Comparison of ENCODE assay signal across 1 cellular context in the genomic region with DNA sequence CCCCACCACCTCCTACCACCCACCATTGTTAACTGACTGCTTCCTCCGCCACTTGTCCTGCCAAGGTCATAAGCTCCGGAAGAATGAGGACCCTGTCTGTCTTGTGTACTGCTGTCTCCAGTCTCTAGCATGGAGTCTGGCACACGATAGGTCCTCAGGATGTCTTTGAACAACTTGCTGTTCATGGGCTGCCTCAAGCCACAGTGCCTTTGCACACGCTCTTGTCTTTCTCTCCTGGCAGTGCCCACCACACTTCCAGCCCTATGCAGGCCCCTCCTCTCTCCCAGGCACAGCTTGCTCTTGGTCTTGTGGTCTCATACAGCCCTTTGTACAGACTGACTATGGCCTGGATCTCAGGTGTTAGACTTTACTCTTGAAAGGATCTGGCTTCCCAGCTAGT.
TF ChIP-seq lines count a peak whose summit lies in the region.

No MANE protein-coding gene starts in this region.

TF ChIP-seq in HCT116, 20 proteins besides CTCF, POLR2A, EP300 and RAD21:
- TF ChIP-seq ZNF274 (IDR thresholded peaks at IDR 0.05; ENCODE audit: low read depth, low read length) (no peak), JUND (IDR thresholded peaks at IDR 0.05) (no peak), SIN3A (IDR thresholded peaks at IDR 0.05; ENCODE audit: low read depth) (no peak), ELF1 (IDR thresholded peaks at IDR 0.05; ENCODE audit: borderline replicate concordance, low read depth) (no peak), SRF (IDR thresholded peaks at IDR 0.05; ENCODE audit: low read depth) (no peak), CBX3 (IDR thresholded peaks at IDR 0.05; ENCODE audit: low read depth) (no peak), POLR2AphosphoS5 (IDR thresholded peaks at IDR 0.05; ENCODE audit: low read depth, low read length) (no peak)
- TF ChIP-seq, protein P1, sequence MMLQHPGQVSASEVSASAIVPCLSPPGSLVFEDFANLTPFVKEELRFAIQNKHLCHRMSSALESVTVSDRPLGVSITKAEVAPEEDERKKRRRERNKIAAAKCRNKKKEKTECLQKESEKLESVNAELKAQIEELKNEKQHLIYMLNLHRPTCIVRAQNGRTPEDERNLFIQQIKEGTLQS (IDR thresholded peaks at IDR 0.05) = no peak
- TF ChIP-seq, protein P2, sequence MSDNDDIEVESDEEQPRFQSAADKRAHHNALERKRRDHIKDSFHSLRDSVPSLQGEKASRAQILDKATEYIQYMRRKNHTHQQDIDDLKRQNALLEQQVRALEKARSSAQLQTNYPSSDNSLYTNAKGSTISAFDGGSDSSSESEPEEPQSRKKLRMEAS (IDR thresholded peaks at IDR 0.05) = no peak
- TF ChIP-seq, protein P3, sequence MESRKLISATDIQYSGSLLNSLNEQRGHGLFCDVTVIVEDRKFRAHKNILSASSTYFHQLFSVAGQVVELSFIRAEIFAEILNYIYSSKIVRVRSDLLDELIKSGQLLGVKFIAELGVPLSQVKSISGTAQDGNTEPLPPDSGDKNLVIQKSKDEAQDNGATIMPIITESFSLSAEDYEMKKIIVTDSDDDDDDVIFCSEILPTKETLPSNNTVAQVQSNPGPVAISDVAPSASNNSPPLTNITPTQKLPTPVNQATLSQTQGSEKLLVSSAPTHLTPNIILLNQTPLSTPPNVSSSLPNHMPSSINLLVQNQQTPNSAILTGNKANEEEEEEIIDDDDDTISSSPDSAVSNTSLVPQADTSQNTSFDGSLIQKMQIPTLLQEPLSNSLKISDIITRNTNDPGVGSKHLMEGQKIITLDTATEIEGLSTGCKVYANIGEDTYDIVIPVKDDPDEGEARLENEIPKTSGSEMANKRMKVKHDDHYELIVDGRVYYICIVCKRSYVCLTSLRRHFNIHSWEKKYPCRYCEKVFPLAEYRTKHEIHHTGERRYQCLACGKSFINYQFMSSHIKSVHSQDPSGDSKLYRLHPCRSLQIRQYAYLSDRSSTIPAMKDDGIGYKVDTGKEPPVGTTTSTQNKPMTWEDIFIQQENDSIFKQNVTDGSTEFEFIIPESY (IDR thresholded peaks at IDR 0.05; ENCODE audit: extremely low read depth, insufficient replicate concordance, low read length) = no peak
TF ChIP-seq in HCT116: peak in this region for 0.
